26 cellular contexts compared by ENCODE assay signal in genomic region chr9:134908524-134909364, GRCh38. TPM values are rescaled to one million over a fixed set of nuclear protein-coding genes. Genes with fewer than 3 reads are reported as not detected.
"Had no signal": no experiment of that assay in that cellular context is flagged by ENCODE, and none has a peak within 500 bp of the region (broad histone marks: within the 10 kb centered on the region; RNA-seq: fewer than 3 reads in every experiment).

No MANE protein-coding gene starts in this region.

- DNase-seq: activated B cell treated with CpG ODN at 0.5 μM for 24 hours; activated CD4-positive, alpha-beta T cell treated with anti-CD3 and anti-CD28 coated beads for 36 hours; activated CD4-positive, alpha-beta T cell treated with anti-CD3 and anti-CD28 coated beads, Interleukin-2, amount 50 U/mL, for 4 hours; activated CD8-positive, alpha-beta memory T cell treated with anti-CD3 and anti-CD28 coated beads, Interleukin-2, amount 50 U/mL, for 4 hours; activated T-cell treated with anti-CD3 and anti-CD28 coated beads, Interleukin-2, amount 50 U/mL, for 24 hours; effector memory CD8-positive, alpha-beta T cell; erythroblast; gastrocnemius medialis; glutamatergic neuron; kidney; left colon; mesenchymal stem cell; stimulated activated CD4-positive, alpha-beta T cell treated with anti-CD3 and anti-CD28 coated beads, Interleukin-2, amount 100 ng/mL, for 48 hours; stimulated activated naive CD4-positive, alpha-beta T cell treated with Interleukin-2 at 50 U/mL for 16 hours; T-helper 1 cell; testis had no signal

- H3K27ac ChIP-seq: breast epithelium, coronary artery, dorsolateral prefrontal cortex, gastrocnemius medialis, ovary, right lobe of liver, testis, upper lobe of left lung had no signal

- H3K4me3 ChIP-seq: breast epithelium, coronary artery, dorsolateral prefrontal cortex, gastrocnemius medialis, ovary, right lobe of liver, testis, upper lobe of left lung had no signal

- H3K27me3 ChIP-seq: breast epithelium, ovary, right lobe of liver, testis, upper lobe of left lung had no signal

- H3K36me3 ChIP-seq: breast epithelium, gastrocnemius medialis, ovary, right lobe of liver, upper lobe of left lung had no signal

- H3K4me1 ChIP-seq: breast epithelium, gastrocnemius medialis, right lobe of liver, testis, upper lobe of left lung had no signal

- ATAC-seq: activated CD4-positive, alpha-beta T cell treated with anti-CD3 and anti-CD28 coated beads for 36 hours; effector memory CD8-positive, alpha-beta T cell; gastrocnemius medialis; left colon; right lobe of liver had no signal

- H3K9me3 ChIP-seq: breast epithelium, gastrocnemius medialis, ovary, right lobe of liver, testis, upper lobe of left lung had no signal

RNA-seq across cellular contexts. Expression of gene FCN1, which starts 9.0 kb away (rescaled TPM):
- total RNA-seq: activated CD4-positive, alpha-beta T cell treated with anti-CD3 and anti-CD28 coated beads for 36 hours; activated CD8-positive, alpha-beta memory T cell treated with anti-CD3 and anti-CD28 coated beads for 36 hours; progenitor cell of endocrine pancreas; renal cortical epithelial cell had no signal

RNA-seq across cellular contexts. Expression of gene FCN2, which starts 28.1 kb away (rescaled TPM):
- total RNA-seq: activated B cell treated with CpG ODN at 0.5 μM for 24 hours; activated CD4-positive, alpha-beta T cell treated with anti-CD3 and anti-CD28 coated beads for 36 hours; activated CD8-positive, alpha-beta memory T cell treated with anti-CD3 and anti-CD28 coated beads for 36 hours; gastrocnemius medialis; left colon; mononuclear cell; progenitor cell of endocrine pancreas; renal cortical epithelial cell; upper lobe of left lung had no signal
